Comparison of ENCODE assay signal across 32 cellular contexts in genomic region chr20:23451956-23452487, GRCh38. TPM values are rescaled to one million over a fixed set of nuclear protein-coding genes. Genes with fewer than 3 reads are reported as not detected.
"Had no signal": no experiment of that assay in that cellular context is flagged by ENCODE, and none has a peak within 500 bp of the region (broad histone marks: within the 10 kb centered on the region; RNA-seq: fewer than 3 reads in every experiment).

No MANE protein-coding gene starts in this region.

- DNase-seq: activated CD4-positive, alpha-beta memory T cell treated with anti-CD3 and anti-CD28 coated beads for 36 hours; activated CD4-positive, alpha-beta T cell treated with anti-CD3 and anti-CD28 coated beads, Interleukin-2, amount 10 ng/mL, durations not matched to agents 7 days and 5 days; activated CD8-positive, alpha-beta memory T cell treated with anti-CD3 and anti-CD28 coated beads, Interleukin-2, amount 50 U/mL, for 4 hours; activated gamma-delta T cell treated with Interleukin-2 at 50 U/mL for 16 hours; activated naive CD4-positive, alpha-beta T cell treated with anti-CD3 and anti-CD28 coated beads, Interleukin-2, amount 10 ng/mL, durations not matched to agents 7 days and 5 days; activated naive CD8-positive, alpha-beta T cell treated with anti-CD3 and anti-CD28 coated beads, Interleukin-2, amount 50 U/mL, for 24 hours; activated T-cell treated with anti-CD3 and anti-CD28 coated beads for 4 hours; activated T-cell treated with anti-CD3 and anti-CD28 coated beads, Interleukin-2, amount 50 U/mL, for 4 hours; anterior cingulate cortex; caudate nucleus; cerebellar nuclear complex; Kasumi-1; KG1; NCI-H1092 treated with DMSO at 0.1 percent for 48 hours; NCI-H1417 treated with DMSO at 0.1 percent for 48 hours; NCI-H187 treated with DMSO at 0.1 percent for 48 hours; NCI-H2081 treated with DMSO at 0.1 percent for 48 hours; NCI-H345; NCI-H524 treated with DMSO at 0.1 percent for 48 hours; NK-92 treated with Interleukin-12 subunit alpha and Interleukin-12 subunit beta, amount 100 ng/mL, for 24 hours; PC-3; Peyer's patch; Right ventricle myocardium superior had no signal

- H3K36me3 ChIP-seq: Peyer's patch had no signal

- H3K9me3 Mint-ChIP-seq: activated CD4-positive, alpha-beta T cell treated with anti-CD3 and anti-CD28 coated beads, Interleukin-2, amount 10 ng/mL, durations not matched to agents 7 days and 5 days; activated naive CD4-positive, alpha-beta T cell treated with anti-CD3 and anti-CD28 coated beads, Interleukin-2, amount 10 ng/mL, durations not matched to agents 7 days and 5 days; activated naive CD8-positive, alpha-beta T cell treated with anti-CD3 and anti-CD28 coated beads, Interleukin-2, amount 50 U/mL, for 24 hours; activated T-cell treated with anti-CD3 and anti-CD28 coated beads, Interleukin-2, amount 50 U/mL, for 4 hours; activated T-helper 1 cell treated with anti-CD3 and anti-CD28 coated beads, Interleukin-12 subunit alpha, Interleukin-12 subunit beta, Interleukin-2, Interleukin-4 antibody, amounts not matched to agents 30 ng/mL and 10 ng/mL and 1 ng/mL, durations not matched to agents 14 hours and 24 hours and 36 hours; brain had no signal

- H3K27me3 ChIP-seq: Peyer's patch had no signal

- H3K36me3 Mint-ChIP-seq: activated CD4-positive, alpha-beta memory T cell treated with anti-CD3 and anti-CD28 coated beads for 36 hours; activated naive CD4-positive, alpha-beta T cell treated with anti-CD3 and anti-CD28 coated beads, Interleukin-2, amount 10 ng/mL, durations not matched to agents 7 days and 5 days; activated naive CD8-positive, alpha-beta T cell; brain had no signal

- H3K4me1 Mint-ChIP-seq: brain had no signal

- H3K4me3 ChIP-seq: Peyer's patch, SK-N-MC had no signal

- H3K4me3 Mint-ChIP-seq: activated CD4-positive, alpha-beta memory T cell treated with anti-CD3 and anti-CD28 coated beads for 36 hours; activated CD4-positive, alpha-beta T cell treated with anti-CD3 and anti-CD28 coated beads, Interleukin-2, amount 10 ng/mL, durations not matched to agents 7 days and 5 days; activated naive CD4-positive, alpha-beta T cell treated with anti-CD3 and anti-CD28 coated beads, Interleukin-2, amount 10 ng/mL, durations not matched to agents 7 days and 5 days; activated naive CD8-positive, alpha-beta T cell; activated naive CD8-positive, alpha-beta T cell treated with anti-CD3 and anti-CD28 coated beads, Interleukin-2, amount 50 U/mL, for 24 hours; activated T-cell treated with anti-CD3 and anti-CD28 coated beads, Interleukin-2, amount 50 U/mL, for 4 hours; activated T-helper 1 cell treated with anti-CD3 and anti-CD28 coated beads, Interleukin-12 subunit alpha, Interleukin-12 subunit beta, Interleukin-2, Interleukin-4 antibody, amounts not matched to agents 30 ng/mL and 10 ng/mL and 1 ng/mL, durations not matched to agents 14 hours and 24 hours and 36 hours; brain had no signal

- H3K9me3 ChIP-seq: Peyer's patch had no signal

- ATAC-seq: activated naive CD8-positive, alpha-beta T cell treated with anti-CD3 and anti-CD28 coated beads, Interleukin-2, amount 50 U/mL, for 24 hours; activated T-cell treated with anti-CD3 and anti-CD28 coated beads, Interleukin-2, amount 50 U/mL, for 4 hours; PC-3 had no signal

- FAIRE-seq: bronchial epithelial cell, TTC549 had no signal

- H3K27ac Mint-ChIP-seq: activated CD4-positive, alpha-beta memory T cell treated with anti-CD3 and anti-CD28 coated beads for 36 hours; activated CD4-positive, alpha-beta T cell treated with anti-CD3 and anti-CD28 coated beads, Interleukin-2, amount 10 ng/mL, durations not matched to agents 7 days and 5 days; activated naive CD4-positive, alpha-beta T cell treated with anti-CD3 and anti-CD28 coated beads, Interleukin-2, amount 10 ng/mL, durations not matched to agents 7 days and 5 days; activated naive CD8-positive, alpha-beta T cell; activated naive CD8-positive, alpha-beta T cell treated with anti-CD3 and anti-CD28 coated beads, Interleukin-2, amount 50 U/mL, for 24 hours; activated T-helper 1 cell treated with anti-CD3 and anti-CD28 coated beads, Interleukin-12 subunit alpha, Interleukin-12 subunit beta, Interleukin-2, Interleukin-4 antibody, amounts not matched to agents 30 ng/mL and 10 ng/mL and 1 ng/mL, durations not matched to agents 14 hours and 24 hours and 36 hours; brain had no signal

- H3K27me3 Mint-ChIP-seq: activated CD4-positive, alpha-beta T cell treated with anti-CD3 and anti-CD28 coated beads, Interleukin-2, amount 10 ng/mL, durations not matched to agents 7 days and 5 days; activated naive CD8-positive, alpha-beta T cell had no signal

- H3K4me1 ChIP-seq: Peyer's patch had no signal

- H3K27ac ChIP-seq: Peyer's patch, SK-N-MC had no signal

RNA-seq across cellular contexts. Expression of gene CST11, which starts 0.7 kb away (rescaled TPM):
- total RNA-seq: activated CD4-positive, alpha-beta memory T cell treated with anti-CD3 and anti-CD28 coated beads for 36 hours; activated CD4-positive, alpha-beta T cell treated with anti-CD3 and anti-CD28 coated beads, Interleukin-2, amount 10 ng/mL, durations not matched to agents 7 days and 5 days; activated T-cell treated with anti-CD3 and anti-CD28 coated beads, Interleukin-2, amount 50 U/mL, for 4 hours; activated T-helper 1 cell treated with anti-CD3 and anti-CD28 coated beads, Interleukin-12 subunit alpha, Interleukin-12 subunit beta, Interleukin-2, Interleukin-4 antibody, amounts not matched to agents 30 ng/mL and 10 ng/mL and 1 ng/mL, durations not matched to agents 14 hours and 24 hours and 36 hours; bronchial epithelial cell; NCI-H460; PC-3; Peyer's patch; Right ventricle myocardium superior; T-helper 1 cell treated with Interleukin-12 subunit alpha and Interleukin-12 subunit beta and Interleukin-4 antibody, amounts not matched to agents 30 ng/mL and 1 ng/mL, for 36 hours; T-helper 2 cell treated with Interferon-gamma antibody and Interleukin-4, amounts not matched to agents 100 ng/mL and 5 ng/mL, for 36 hours had no signal

RNA-seq across cellular contexts. Expression of gene CSTL1, which starts 12.5 kb away (rescaled TPM):
- total RNA-seq: activated CD4-positive, alpha-beta memory T cell treated with anti-CD3 and anti-CD28 coated beads for 36 hours; activated CD4-positive, alpha-beta T cell treated with anti-CD3 and anti-CD28 coated beads, Interleukin-2, amount 10 ng/mL, durations not matched to agents 7 days and 5 days; activated T-cell treated with anti-CD3 and anti-CD28 coated beads, Interleukin-2, amount 50 U/mL, for 4 hours; activated T-helper 1 cell treated with anti-CD3 and anti-CD28 coated beads, Interleukin-12 subunit alpha, Interleukin-12 subunit beta, Interleukin-2, Interleukin-4 antibody, amounts not matched to agents 30 ng/mL and 10 ng/mL and 1 ng/mL, durations not matched to agents 14 hours and 24 hours and 36 hours; bronchial epithelial cell; NCI-H460; PC-3; Peyer's patch; Right ventricle myocardium superior; T-helper 1 cell treated with Interleukin-12 subunit alpha and Interleukin-12 subunit beta and Interleukin-4 antibody, amounts not matched to agents 30 ng/mL and 1 ng/mL, for 36 hours; T-helper 2 cell treated with Interferon-gamma antibody and Interleukin-4, amounts not matched to agents 100 ng/mL and 5 ng/mL, for 36 hours had no signal

RNA-seq across cellular contexts. Expression of gene CST8, which starts 38.9 kb away (rescaled TPM):
- total RNA-seq: activated CD4-positive, alpha-beta memory T cell treated with anti-CD3 and anti-CD28 coated beads for 36 hours; activated CD4-positive, alpha-beta T cell treated with anti-CD3 and anti-CD28 coated beads, Interleukin-2, amount 10 ng/mL, durations not matched to agents 7 days and 5 days; activated T-cell treated with anti-CD3 and anti-CD28 coated beads, Interleukin-2, amount 50 U/mL, for 4 hours; activated T-helper 1 cell treated with anti-CD3 and anti-CD28 coated beads, Interleukin-12 subunit alpha, Interleukin-12 subunit beta, Interleukin-2, Interleukin-4 antibody, amounts not matched to agents 30 ng/mL and 10 ng/mL and 1 ng/mL, durations not matched to agents 14 hours and 24 hours and 36 hours; bronchial epithelial cell; NCI-H460; PC-3; Peyer's patch; Right ventricle myocardium superior; T-helper 1 cell treated with Interleukin-12 subunit alpha and Interleukin-12 subunit beta and Interleukin-4 antibody, amounts not matched to agents 30 ng/mL and 1 ng/mL, for 36 hours; T-helper 2 cell treated with Interferon-gamma antibody and Interleukin-4, amounts not matched to agents 100 ng/mL and 5 ng/mL, for 36 hours had no signal
